ENCODE assay signal across 20 cellular contexts in the genomic region with DNA sequence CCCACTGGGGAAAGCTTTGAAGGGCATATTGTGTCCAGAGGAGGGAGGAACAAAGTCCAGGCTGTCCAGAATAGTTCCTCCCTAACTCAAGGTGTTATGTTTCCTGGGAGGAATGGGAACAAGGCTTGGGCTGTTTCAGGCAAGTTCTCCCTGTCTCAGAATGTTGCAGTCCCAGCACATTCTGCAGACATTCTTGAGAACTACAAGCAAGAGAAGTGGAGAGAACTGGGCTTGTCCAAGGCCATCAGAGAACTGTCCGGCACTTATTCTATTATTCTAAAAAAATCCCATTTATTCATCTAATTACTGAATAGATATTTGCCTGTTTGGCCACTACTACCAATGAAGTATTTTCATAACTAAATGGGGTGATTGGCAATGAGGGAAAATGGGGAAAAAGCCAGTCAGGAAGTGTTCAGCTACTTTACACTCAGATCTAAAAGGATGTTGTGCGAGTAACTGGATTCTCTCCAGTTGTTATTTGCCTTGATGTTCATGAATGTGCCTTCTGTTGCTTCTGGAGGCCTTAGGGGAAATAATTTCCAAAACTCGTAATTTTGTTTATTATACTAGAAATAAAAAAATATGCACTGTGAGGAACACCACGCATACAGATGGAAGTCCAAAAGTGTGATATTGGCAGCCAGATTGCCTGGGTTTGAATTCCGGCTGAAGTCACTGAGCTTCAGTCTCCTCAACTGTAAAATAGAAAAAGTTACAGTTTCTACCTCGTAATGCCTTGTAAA.
"Had no signal": no experiment of that assay in that cellular context is flagged by ENCODE, and none has a peak within 500 bp of the region (broad histone marks: within the 10 kb centered on the region; RNA-seq: fewer than 3 reads in every experiment).

No MANE protein-coding gene starts in this region.

- H3K4me1 ChIP-seq: colonic mucosa, gastrocnemius medialis had no signal

- H3K27ac ChIP-seq: colonic mucosa, gastrocnemius medialis had no signal

- DNase-seq: activated CD4-positive, alpha-beta T cell treated with anti-CD3 and anti-CD28 coated beads, Interleukin-2, amount 10 ng/mL, durations not matched to agents 24 days and 14 days; activated CD4-positive, CD25-positive, alpha-beta regulatory T cell; activated CD8-positive, alpha-beta T cell treated with anti-CD3 and anti-CD28 coated beads for 36 hours; activated naive CD4-positive, alpha-beta T cell treated with Interleukin-2 at 50 U/mL for 16 hours; activated T-cell treated with anti-CD3 and anti-CD28 coated beads, Interleukin-2, amount 50 U/mL, for 1 hour; colonic mucosa; endodermal cell; gastrocnemius medialis; mammary epithelial cell; nephron progenitor cell; occipital lobe; retina; stimulated activated naive CD8-positive, alpha-beta T cell treated with anti-CD3 and anti-CD28 coated beads, Interleukin-15, Interleukin-2, amounts not matched to agents 100 U/mL and 50 U/mL, for 24 hours; substantia nigra; T1000 had no signal

- H3K4me1 Mint-ChIP-seq: activated CD4-positive, alpha-beta T cell treated with anti-CD3 and anti-CD28 coated beads, Interleukin-2, amount 10 ng/mL, durations not matched to agents 24 days and 14 days; activated T-helper 17 cell treated with anti-CD3 and anti-CD28 coated beads, Interleukin-2, amount 50 U/mL, for 72 hours; central memory CD8-positive, alpha-beta T cell; endodermal cell; nephron progenitor cell had no signal

- H3K4me3 ChIP-seq: colonic mucosa, gastrocnemius medialis, skin epidermis had no signal

- H3K9me3 Mint-ChIP-seq: activated CD4-positive, alpha-beta T cell treated with anti-CD3 and anti-CD28 coated beads, Interleukin-2, amount 10 ng/mL, durations not matched to agents 24 days and 14 days; activated CD8-positive, alpha-beta T cell treated with anti-CD3 and anti-CD28 coated beads for 36 hours; central memory CD8-positive, alpha-beta T cell; endodermal cell; type B pancreatic cell had no signal

- H3K27me3 Mint-ChIP-seq: activated CD4-positive, alpha-beta T cell treated with anti-CD3 and anti-CD28 coated beads, Interleukin-2, amount 10 ng/mL, durations not matched to agents 24 days and 14 days; activated CD8-positive, alpha-beta T cell treated with anti-CD3 and anti-CD28 coated beads for 36 hours; activated T-helper 17 cell treated with anti-CD3 and anti-CD28 coated beads, Interleukin-2, amount 50 U/mL, for 72 hours; central memory CD8-positive, alpha-beta T cell; type B pancreatic cell had no signal

- H3K36me3 Mint-ChIP-seq: type B pancreatic cell had no signal

- ATAC-seq: activated CD8-positive, alpha-beta T cell treated with anti-CD3 and anti-CD28 coated beads for 36 hours; activated T-helper 17 cell treated with anti-CD3 and anti-CD28 coated beads, Interleukin-2, amount 50 U/mL, for 72 hours; stimulated activated naive CD8-positive, alpha-beta T cell treated with anti-CD3 and anti-CD28 coated beads, Interleukin-15, Interleukin-2, amounts not matched to agents 100 U/mL and 50 U/mL, for 24 hours had no signal

- H3K9me3 ChIP-seq: colonic mucosa, gastrocnemius medialis had no signal

- H3K36me3 ChIP-seq: colonic mucosa, gastrocnemius medialis had no signal

- H3K4me3 Mint-ChIP-seq: activated CD4-positive, alpha-beta T cell treated with anti-CD3 and anti-CD28 coated beads, Interleukin-2, amount 10 ng/mL, durations not matched to agents 24 days and 14 days; activated CD8-positive, alpha-beta T cell treated with anti-CD3 and anti-CD28 coated beads for 36 hours; activated T-helper 17 cell treated with anti-CD3 and anti-CD28 coated beads, Interleukin-2, amount 50 U/mL, for 72 hours; central memory CD8-positive, alpha-beta T cell; endodermal cell; nephron progenitor cell; type B pancreatic cell had no signal

- H3K27me3 ChIP-seq: colonic mucosa, gastrocnemius medialis had no signal

- H3K27ac Mint-ChIP-seq: activated CD4-positive, alpha-beta T cell treated with anti-CD3 and anti-CD28 coated beads, Interleukin-2, amount 10 ng/mL, durations not matched to agents 24 days and 14 days; activated CD8-positive, alpha-beta T cell treated with anti-CD3 and anti-CD28 coated beads for 36 hours; activated T-helper 17 cell treated with anti-CD3 and anti-CD28 coated beads, Interleukin-2, amount 50 U/mL, for 72 hours; brain; endodermal cell; nephron progenitor cell; type B pancreatic cell had no signal
